9 cellular contexts compared by ENCODE assay signal in the genomic region with DNA sequence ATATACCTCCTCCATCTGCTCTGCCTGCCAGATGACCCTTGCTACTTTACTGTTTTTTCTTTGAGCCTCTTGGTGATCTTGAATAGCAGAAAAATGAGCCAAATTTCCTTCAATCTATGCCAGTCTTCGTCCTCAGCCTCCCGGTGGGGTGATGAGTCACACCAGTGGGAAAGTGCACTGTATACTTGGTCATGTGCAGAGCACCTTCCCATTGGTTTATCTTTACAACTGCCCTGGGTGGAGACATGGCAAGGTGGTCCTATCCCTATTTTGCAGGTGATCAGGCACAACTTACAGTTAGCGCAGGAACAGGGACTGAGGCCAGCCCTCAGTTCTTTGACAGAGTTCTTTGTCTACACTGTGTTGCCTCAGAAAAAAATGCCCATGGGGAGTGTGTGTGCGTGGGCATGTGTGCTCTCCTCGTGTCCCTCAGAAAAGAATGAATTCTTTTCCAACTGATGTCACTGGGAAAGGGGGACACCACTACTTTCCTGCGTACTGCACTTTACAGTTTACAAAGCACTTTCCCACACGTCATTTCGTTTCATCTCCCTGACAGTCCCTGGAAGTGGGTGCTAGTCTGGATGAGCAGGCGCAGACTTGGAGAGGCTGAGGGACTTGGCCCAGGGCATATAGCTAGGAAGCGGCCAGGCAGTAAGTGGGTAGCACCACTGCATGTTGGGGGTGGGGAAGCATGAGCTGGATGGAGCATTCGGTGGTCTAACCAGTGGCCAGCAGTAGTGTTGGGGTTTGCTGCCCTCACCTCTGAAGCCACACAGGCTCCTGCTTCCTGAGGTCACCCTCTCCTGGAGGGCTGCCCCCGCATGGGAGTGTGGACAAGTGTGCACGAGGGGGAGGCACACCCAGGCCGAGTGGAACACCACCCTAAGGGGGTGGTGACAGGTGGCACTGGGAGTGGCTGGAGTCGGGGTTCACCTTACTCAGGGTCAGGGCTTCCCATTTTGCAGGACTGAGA. TPM values are rescaled to one million over a fixed set of nuclear protein-coding genes. Genes with fewer than 3 reads are reported as not detected.
A peak's percentile ranks its signal among the peaks of the same experiment; 100 is the strongest.
DNase-seq lines count a peak whose midpoint lies in the region; TF ChIP-seq lines count a peak whose summit lies in the region.
"Had no signal": no experiment of that assay in that cellular context is flagged by ENCODE, and none has a peak within 500 bp of the region (broad histone marks: within the 10 kb centered on the region; RNA-seq: fewer than 3 reads in every experiment).

No MANE protein-coding gene starts in this region.

- no peaks in the 10 kb centered on the region for H3K9me3 Mint-ChIP-seq in activated T-cell treated with anti-CD3 and anti-CD28 coated beads, Interleukin-2, amount 50 U/mL, for 24 hours
- H3K9me3 Mint-ChIP-seq in activated T-helper 1 cell treated with anti-CD3 and anti-CD28 coated beads, Interleukin-12 subunit alpha, Interleukin-12 subunit beta, Interleukin-2, Interleukin-4 antibody, amounts not matched to agents 30 ng/mL and 10 ng/mL and 1 ng/mL, durations not matched to agents 14 hours and 24 hours and 36 hours: no peaks in the 10 kb centered on the region
- no peaks in the 10 kb centered on the region for H3K9me3 Mint-ChIP-seq in type B pancreatic cell
- H3K9me3 Mint-ChIP-seq: activated T-cell treated with anti-CD3 and anti-CD28 coated beads, Interleukin-2, amount 50 U/mL, for 4 hours had no signal

- H3K4me3 Mint-ChIP-seq in activated T-cell treated with anti-CD3 and anti-CD28 coated beads, Interleukin-2, amount 50 U/mL, for 24 hours: no peak overlapping the region
- H3K4me3 Mint-ChIP-seq in activated T-helper 1 cell treated with anti-CD3 and anti-CD28 coated beads, Interleukin-12 subunit alpha, Interleukin-12 subunit beta, Interleukin-2, Interleukin-4 antibody, amounts not matched to agents 30 ng/mL and 10 ng/mL and 1 ng/mL, durations not matched to agents 14 hours and 24 hours and 36 hours: peak overlapping the region; percentile 83
- H3K4me3 Mint-ChIP-seq in type B pancreatic cell: peak overlapping the region; percentile 18

- intact Hi-C loops in activated T-helper 1 cell treated with anti-CD3 and anti-CD28 coated beads, Interleukin-12 subunit alpha, Interleukin-12 subunit beta, Interleukin-2, Interleukin-4 antibody, amounts not matched to agents 30 ng/mL and 10 ng/mL and 1 ng/mL, durations not matched to agents 14 hours and 24 hours and 36 hours (cut with micrococcal nuclease): no loop called here

- TF ChIP-seq CTCF in type B pancreatic cell (conservative IDR thresholded peaks at IDR 0.05): no peak

- H3K4me1 Mint-ChIP-seq in activated T-cell treated with anti-CD3 and anti-CD28 coated beads, Interleukin-2, amount 50 U/mL, for 24 hours (ENCODE audit: low read depth): peaks cover 99% of the 10 kb centered on the region
- peaks cover 100% of the 10 kb centered on the region for H3K4me1 Mint-ChIP-seq in activated T-helper 1 cell treated with anti-CD3 and anti-CD28 coated beads, Interleukin-12 subunit alpha, Interleukin-12 subunit beta, Interleukin-2, Interleukin-4 antibody, amounts not matched to agents 30 ng/mL and 10 ng/mL and 1 ng/mL, durations not matched to agents 14 hours and 24 hours and 36 hours (ENCODE audit: low read depth)
- peaks cover 70% of the 10 kb centered on the region for H3K4me1 Mint-ChIP-seq in type B pancreatic cell (ENCODE audit: unreplicated experiment)

- peak overlapping the region; percentile 16 for H3K27ac Mint-ChIP-seq in activated T-cell treated with anti-CD3 and anti-CD28 coated beads, Interleukin-2, amount 50 U/mL, for 24 hours
- H3K27ac Mint-ChIP-seq in activated T-helper 1 cell treated with anti-CD3 and anti-CD28 coated beads, Interleukin-12 subunit alpha, Interleukin-12 subunit beta, Interleukin-2, Interleukin-4 antibody, amounts not matched to agents 30 ng/mL and 10 ng/mL and 1 ng/mL, durations not matched to agents 14 hours and 24 hours and 36 hours: peak overlapping the region; percentile 94
- H3K27ac Mint-ChIP-seq in type B pancreatic cell: no peak overlapping the region

- H3K36me3 Mint-ChIP-seq in activated T-cell treated with anti-CD3 and anti-CD28 coated beads, Interleukin-2, amount 50 U/mL, for 24 hours (ENCODE audit: low read depth): peaks cover 35% of the 10 kb centered on the region
- H3K36me3 Mint-ChIP-seq in activated T-helper 1 cell treated with anti-CD3 and anti-CD28 coated beads, Interleukin-12 subunit alpha, Interleukin-12 subunit beta, Interleukin-2, Interleukin-4 antibody, amounts not matched to agents 30 ng/mL and 10 ng/mL and 1 ng/mL, durations not matched to agents 14 hours and 24 hours and 36 hours (ENCODE audit: low read depth): peaks cover 47% of the 10 kb centered on the region
- peaks cover 14% of the 10 kb centered on the region for H3K36me3 Mint-ChIP-seq in type B pancreatic cell

- no peaks in the 10 kb centered on the region for H3K27me3 Mint-ChIP-seq in activated T-cell treated with anti-CD3 and anti-CD28 coated beads, Interleukin-2, amount 50 U/mL, for 24 hours
- no peaks in the 10 kb centered on the region for H3K27me3 Mint-ChIP-seq in activated T-helper 1 cell treated with anti-CD3 and anti-CD28 coated beads, Interleukin-12 subunit alpha, Interleukin-12 subunit beta, Interleukin-2, Interleukin-4 antibody, amounts not matched to agents 30 ng/mL and 10 ng/mL and 1 ng/mL, durations not matched to agents 14 hours and 24 hours and 36 hours (ENCODE audit: insufficient read depth)
- no peaks in the 10 kb centered on the region for H3K27me3 Mint-ChIP-seq in type B pancreatic cell

- peak; percentile 39 for DNase-seq in activated T-cell treated with anti-CD3 and anti-CD28 coated beads, Interleukin-2, amount 50 U/mL, for 24 hours
- DNase-seq in activated T-cell treated with anti-CD3 and anti-CD28 coated beads, Interleukin-2, amount 50 U/mL, for 1 hour: no peak
- DNase-seq in activated T-helper 1 cell treated with anti-CD3 and anti-CD28 coated beads, Interleukin-12 subunit alpha, Interleukin-12 subunit beta, Interleukin-2, Interleukin-4 antibody, amounts not matched to agents 30 ng/mL and 10 ng/mL and 1 ng/mL, durations not matched to agents 14 hours and 24 hours and 36 hours (ENCODE audit: low spot score): no peak
- DNase-seq in iris pigment epithelial cell (ENCODE audit: low read depth) (peak; percentile 83), type B pancreatic cell (ENCODE audit: extremely low spot score, unreplicated experiment) (no peak), NCI-H1930 (lab: John Stamatoyannopoulos, UW) (no peak), putamen (ENCODE audit: low spot score) (no peak)
- DNase-seq in activated CD8-positive, alpha-beta memory T cell treated with anti-CD3 and anti-CD28 coated beads, Interleukin-2, amount 50 U/mL, for 48 hours: no peak
- DNase-seq: activated T-cell treated with anti-CD3 and anti-CD28 coated beads, Interleukin-2, amount 50 U/mL, for 4 hours had no signal

RNA-seq across cellular contexts. Expression of a gene that starts 24.1 kb away (rescaled TPM):
- 80.2 and 80.4 TPM in 2 replicates for total RNA-seq in activated T-helper 1 cell treated with anti-CD3 and anti-CD28 coated beads, Interleukin-12 subunit alpha, Interleukin-12 subunit beta, Interleukin-2, Interleukin-4 antibody, amounts not matched to agents 30 ng/mL and 10 ng/mL and 1 ng/mL, durations not matched to agents 14 hours and 24 hours and 36 hours
- 52.0 and 59.0 TPM in 2 replicates for total RNA-seq in type B pancreatic cell (ENCODE audit: low replicate concordance)

Comparison
In these comparisons a context has a peak if more than half of its experiments do, and no peak if none do; other contexts are left out.
1. DNase-seq: peak in activated T-cell treated with anti-CD3 and anti-CD28 coated beads, Interleukin-2, amount 50 U/mL, for 24 hours (single experiment) and iris pigment epithelial cell (single experiment); none in activated T-cell treated with anti-CD3 and anti-CD28 coated beads, Interleukin-2, amount 50 U/mL, for 1 hour (single experiment), activated T-helper 1 cell treated with anti-CD3 and anti-CD28 coated beads, Interleukin-12 subunit alpha, Interleukin-12 subunit beta, Interleukin-2, Interleukin-4 antibody, amounts not matched to agents 30 ng/mL and 10 ng/mL and 1 ng/mL, durations not matched to agents 14 hours and 24 hours and 36 hours (single experiment), type B pancreatic cell (single experiment), NCI-H1930 (0 of 2), putamen (single experiment) and activated CD8-positive, alpha-beta memory T cell treated with anti-CD3 and anti-CD28 coated beads, Interleukin-2, amount 50 U/mL, for 48 hours (single experiment).